Comparison of ENCODE assay signal across 8 cellular contexts in the genomic region with DNA sequence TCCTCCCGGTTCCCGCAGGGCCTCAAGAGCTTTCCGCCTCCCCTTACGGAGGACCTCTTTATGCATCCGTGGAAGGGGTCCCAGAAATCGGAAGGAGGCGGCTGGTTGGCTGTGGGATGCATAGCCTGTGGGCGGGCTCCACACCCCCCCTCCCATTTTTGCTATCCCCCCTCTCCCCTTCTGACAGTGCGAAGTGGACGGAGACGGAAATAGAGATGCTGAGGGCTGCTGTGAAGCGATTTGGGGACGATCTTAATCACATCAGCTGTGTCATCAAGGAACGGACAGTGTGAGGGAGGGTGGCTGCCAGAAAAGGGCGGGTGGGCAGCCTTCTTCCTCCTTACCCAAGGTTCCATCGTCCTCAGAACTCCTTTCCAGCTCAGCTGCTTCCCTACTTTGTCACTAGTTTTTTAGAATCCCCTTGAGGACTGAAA. TPM values are rescaled to one million over a fixed set of nuclear protein-coding genes. Genes with fewer than 3 reads are reported as not detected.
DNase-seq lines count a peak whose midpoint lies in the region; ATAC-seq and TF ChIP-seq lines count a peak whose summit lies in the region.

No MANE protein-coding gene starts in this region.

- 38% methylated on average over 16 of the region's 16 CpGs for WGBS in esophagus, 2 donors

- peak overlapping the region; percentile 93 for H3K4me3 Mint-ChIP-seq in T-helper 2 cell treated with Interferon-gamma antibody and Interleukin-4, amounts not matched to agents 5 μg/mL and 100 μg/mL, for 36 hours

- H3K27me3 Mint-ChIP-seq in T-helper 2 cell treated with Interferon-gamma antibody and Interleukin-4, amounts not matched to agents 5 μg/mL and 100 μg/mL, for 36 hours (ENCODE audit: low read depth), result no peaks in the 10 kb centered on the region

- peaks cover 3 to 4% of the 10 kb centered on the region in 2 donors for H3K4me1 ChIP-seq in esophagus (ENCODE audit: control insufficient read depth in 2 of 2, insufficient read depth in 2 of 2, low read length in 1 of 2)

- no peak for DNase-seq in GM12864 (ENCODE audit: low read depth)
- no peak for DNase-seq in T-helper 2 cell treated with Interferon-gamma antibody and Interleukin-4, amounts not matched to agents 5 μg/mL and 100 μg/mL, for 36 hours (ENCODE audit: low spot score)
- DNase-seq in retinal pigment epithelial cell (ENCODE audit: low read depth), result no peak
- no peak for DNase-seq in LoVo (ENCODE audit: low spot score)
- DNase-seq in kidney tubule cell (ENCODE audit: low spot score), result no peak
- DNase-seq in SK-N-DZ (ENCODE audit: low spot score), result no peak

- H3K27ac ChIP-seq in esophagus (ENCODE audit: low read depth in 2 of 2, low read length in 1 of 2), result peak overlapping the region; percentile 98 to 99

- H3K4me3 ChIP-seq in GM12864 (ENCODE audit: low read depth, low read length), result peak overlapping the region; percentile 90
- H3K4me3 ChIP-seq in esophagus (ENCODE audit: low read depth in 1 of 2, low read length in 2 of 2), result peak overlapping the region; percentile 59 to 70
- H3K4me3 ChIP-seq in retinal pigment epithelial cell (ENCODE audit: low read length), result peak overlapping the region; percentile 97

- H3K9me3 ChIP-seq in esophagus (ENCODE audit: control insufficient read depth in 2 of 2, insufficient read depth in 1 of 2, low read depth in 1 of 2, low read length in 1 of 2), result no peaks in the 10 kb centered on the region

- no peaks in the 10 kb centered on the region for H3K36me3 ChIP-seq in esophagus (ENCODE audit: control insufficient read depth in 2 of 2, insufficient read depth in 2 of 2, low read length in 1 of 2)

- TF ChIP-seq CTCF in GM12864 (IDR thresholded peaks at IDR 0.05; ENCODE audit: low read depth, low read length, missing control alignments) (no peak), retinal pigment epithelial cell (conservative IDR thresholded peaks at IDR 0.05; ENCODE audit: low read depth, low read length) (no peak)

- ATAC-seq in GM18517 (IDR thresholded peaks at IDR 0.05; ENCODE audit: unreplicated experiment), result no peak

- no peaks in the 10 kb centered on the region for H3K27me3 ChIP-seq in esophagus (ENCODE audit: control insufficient read depth in 1 of 2, insufficient read depth in 2 of 2, low read length in 2 of 2)

- H3K9me3 Mint-ChIP-seq in T-helper 2 cell treated with Interferon-gamma antibody and Interleukin-4, amounts not matched to agents 5 μg/mL and 100 μg/mL, for 36 hours, result no peaks in the 10 kb centered on the region

- H3K36me3 Mint-ChIP-seq in T-helper 2 cell treated with Interferon-gamma antibody and Interleukin-4, amounts not matched to agents 5 μg/mL and 100 μg/mL, for 36 hours (ENCODE audit: low read depth), result peaks cover 46% of the 10 kb centered on the region

- peak overlapping the region; percentile 99 for H3K27ac Mint-ChIP-seq in T-helper 2 cell treated with Interferon-gamma antibody and Interleukin-4, amounts not matched to agents 5 μg/mL and 100 μg/mL, for 36 hours

- peaks cover 58% of the 10 kb centered on the region for H3K4me1 Mint-ChIP-seq in T-helper 2 cell treated with Interferon-gamma antibody and Interleukin-4, amounts not matched to agents 5 μg/mL and 100 μg/mL, for 36 hours (ENCODE audit: low read depth)

RNA-seq across cellular contexts. Expression of a gene that starts 3.2 kb away (rescaled TPM):
- 100 to 1,000 TPM; 216 to 253 TPM for polyA plus RNA-seq in esophagus
- 268 and 362 TPM in 2 replicates for polyA plus RNA-seq in SK-N-DZ (2014; cell fraction: cytosol; rRNA removed)
- polyA plus RNA-seq in SK-N-DZ (2014; cell fraction: nucleus; rRNA removed), result 116 and 159 TPM in 2 replicates

RNA-seq across cellular contexts. Expression of a gene that starts 7.2 kb away (rescaled TPM):
- polyA plus RNA-seq in esophagus, result 1 to 10 TPM; 1.5 to 1.8 TPM
- polyA plus RNA-seq in SK-N-DZ (2014; cell fraction: cytosol; rRNA removed), result 0.26 and 0.74 TPM in 2 replicates
- 0.17 and 0.20 TPM in 2 replicates for polyA plus RNA-seq in SK-N-DZ (2014; cell fraction: nucleus; rRNA removed)

RNA-seq across cellular contexts. Expression of a gene that starts 19.8 kb away (rescaled TPM):
- 10 to 100 TPM; 54.4 to 66.5 TPM for polyA plus RNA-seq in esophagus
- polyA plus RNA-seq in SK-N-DZ (2014; cell fraction: cytosol; rRNA removed), result not detected in 2 replicates
- not detected in 2 replicates for polyA plus RNA-seq in SK-N-DZ (2014; cell fraction: nucleus; rRNA removed)

RNA-seq across cellular contexts. Expression of a gene that starts 20.2 kb away (rescaled TPM):
- 1 to 10 TPM; 4.8 TPM for polyA plus RNA-seq in esophagus
- not detected in 2 replicates for polyA plus RNA-seq in SK-N-DZ (2014; cell fraction: cytosol; rRNA removed)
- polyA plus RNA-seq in SK-N-DZ (2014; cell fraction: nucleus; rRNA removed), result not detected in 2 replicates

RNA-seq across cellular contexts. Expression of a gene that starts 28.3 kb away (rescaled TPM):
- polyA plus RNA-seq in esophagus, result 1 to 10 TPM; 1.9 to 2.3 TPM
- polyA plus RNA-seq in SK-N-DZ (2014; cell fraction: cytosol; rRNA removed), result not detected in 2 replicates
- polyA plus RNA-seq in SK-N-DZ (2014; cell fraction: nucleus; rRNA removed), result 1.3 and 1.6 TPM in 2 replicates
